In the genomic region with DNA sequence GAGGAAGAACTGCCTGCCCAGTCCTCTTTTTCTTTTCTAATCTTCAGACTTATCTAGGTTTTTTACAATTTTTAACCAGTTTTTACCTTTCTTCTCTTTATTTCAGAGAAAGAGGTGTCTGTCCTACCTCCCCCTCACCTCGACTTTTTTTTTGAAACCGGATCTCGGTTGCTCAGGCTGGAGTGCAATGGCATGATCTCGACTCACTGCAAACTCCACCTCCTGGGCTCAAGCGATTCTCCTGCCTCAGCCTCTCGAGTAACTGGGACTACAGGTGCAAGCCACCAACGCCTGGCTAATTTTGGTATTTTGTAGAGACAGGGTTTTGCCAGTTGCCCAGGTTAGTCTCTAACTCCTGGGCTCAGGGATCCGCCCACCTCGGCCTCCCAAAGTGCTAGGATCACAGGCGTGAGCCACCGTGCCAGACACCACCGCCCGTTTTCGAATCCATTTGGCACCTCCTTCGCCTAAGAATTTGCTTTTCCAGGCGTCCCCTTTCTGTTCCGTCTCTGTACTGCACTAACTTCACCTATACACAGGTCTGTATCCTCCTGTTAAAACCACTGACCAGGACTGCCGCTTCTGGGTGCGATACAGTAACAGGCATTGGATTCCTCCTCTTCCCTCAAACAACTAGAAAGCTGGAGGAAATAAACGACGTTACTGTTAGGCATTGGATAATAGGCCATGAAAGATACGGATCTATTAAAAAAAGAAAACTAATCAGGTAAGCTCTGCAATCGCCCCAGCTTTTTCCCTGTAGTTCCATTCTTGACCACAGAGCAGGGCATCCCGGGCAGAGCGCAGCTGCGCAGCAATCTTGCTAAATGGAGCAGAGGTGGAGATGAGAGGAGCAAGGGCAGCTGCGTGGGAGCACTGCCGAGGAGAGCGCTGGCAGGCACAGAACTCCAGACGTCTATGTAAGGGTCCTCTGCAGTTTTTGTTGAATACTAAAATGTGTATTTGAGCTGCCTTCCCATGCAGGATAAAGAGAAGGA, we compare ENCODE assay signal across 1 cellular context.
TF ChIP-seq lines count a peak whose summit lies in the region.

No MANE protein-coding gene starts in this region.

TF ChIP-seq in SK-N-SH treated with all-trans-retinoic acid at 6 μM for 48 hours, 23 proteins besides CTCF, POLR2A, EP300 and RAD21 (continued from another document):
- TF ChIP-seq RARB (CRISPR knock-in tag; IDR thresholded peaks at IDR 0.05): no peak
- TF ChIP-seq ZNF70 (CRISPR knock-in tag; IDR thresholded peaks at IDR 0.05): no peak
- no peak for TF ChIP-seq ARNTL (CRISPR knock-in tag; IDR thresholded peaks at IDR 0.05; ENCODE audit: borderline replicate concordance, low read depth)
- no peak for TF ChIP-seq CSDC2 (CRISPR knock-in tag; IDR thresholded peaks at IDR 0.05)
- TF ChIP-seq PATZ1 (CRISPR knock-in tag; IDR thresholded peaks at IDR 0.05; ENCODE audit: borderline replicate concordance): no peak
- no peak for TF ChIP-seq ZC3H10 (CRISPR knock-in tag; IDR thresholded peaks at IDR 0.05)
- no peak for TF ChIP-seq SNAI2 (CRISPR knock-in tag; IDR thresholded peaks at IDR 0.05)
- TF ChIP-seq, protein P1, sequence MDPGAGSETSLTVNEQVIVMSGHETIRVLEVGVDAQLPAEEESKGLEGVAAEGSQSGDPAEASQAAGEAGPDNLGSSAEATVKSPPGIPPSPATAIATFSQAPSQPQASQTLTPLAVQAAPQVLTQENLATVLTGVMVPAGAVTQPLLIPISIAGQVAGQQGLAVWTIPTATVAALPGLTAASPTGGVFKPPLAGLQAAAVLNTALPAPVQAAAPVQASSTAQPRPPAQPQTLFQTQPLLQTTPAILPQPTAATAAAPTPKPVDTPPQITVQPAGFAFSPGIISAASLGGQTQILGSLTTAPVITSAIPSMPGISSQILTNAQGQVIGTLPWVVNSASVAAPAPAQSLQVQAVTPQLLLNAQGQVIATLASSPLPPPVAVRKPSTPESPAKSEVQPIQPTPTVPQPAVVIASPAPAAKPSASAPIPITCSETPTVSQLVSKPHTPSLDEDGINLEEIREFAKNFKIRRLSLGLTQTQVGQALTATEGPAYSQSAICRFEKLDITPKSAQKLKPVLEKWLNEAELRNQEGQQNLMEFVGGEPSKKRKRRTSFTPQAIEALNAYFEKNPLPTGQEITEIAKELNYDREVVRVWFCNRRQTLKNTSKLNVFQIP (CRISPR knock-in tag; IDR thresholded peaks at IDR 0.05; ENCODE audit: borderline replicate concordance, low read depth): no peak
- no peak for TF ChIP-seq TCF4 (CRISPR knock-in tag; IDR thresholded peaks at IDR 0.05; ENCODE audit: borderline replicate concordance)
- TF ChIP-seq TSHZ2 (CRISPR knock-in tag; IDR thresholded peaks at IDR 0.05): no peak
- TF ChIP-seq BACH2 (CRISPR knock-in tag; IDR thresholded peaks at IDR 0.05; ENCODE audit: borderline replicate concordance): no peak
